In genomic region chr14:58701156-58701555, GRCh38 we compare ENCODE assay signal across 27 cellular contexts.
"Had no signal": no experiment of that assay in that cellular context is flagged by ENCODE, and none has a peak within 500 bp of the region (broad histone marks: within the 10 kb centered on the region; RNA-seq: fewer than 3 reads in every experiment).

No MANE protein-coding gene starts in this region.

- ATAC-seq: activated CD4-positive, CD25-positive, alpha-beta regulatory T cell treated with anti-CD3 and anti-CD28 coated beads, Interleukin-2, amount 50 U/mL, for 24 hours; body of pancreas; left lobe of liver; lower lobe of right lung; mucosa of descending colon; natural killer cell treated with Interleukin-12 subunit alpha and Interleukin-12 subunit beta and Interleukin-15 and Interleukin-18, amount 100 ng/mL, for 72 hours; stimulated activated effector memory CD8-positive, alpha-beta T cell treated with anti-CD3 and anti-CD28 coated beads, Interleukin-12 subunit alpha, Interleukin-12 subunit beta, amount 100 ng/mL, for 72 hours; stimulated activated naive CD8-positive, alpha-beta T cell treated with anti-CD3 and anti-CD28 coated beads, Interleukin-15, amount 100 ng/mL, for 72 hours had no signal

- H3K27me3 ChIP-seq: adrenal gland, body of pancreas, cardiac muscle cell, thyroid gland had no signal

- H3K27ac ChIP-seq: adrenal gland, body of pancreas, cardiac muscle cell, heart right ventricle, lower lobe of right lung, skin epidermis, thyroid gland, WERI-Rb-1 had no signal

- DNase-seq: activated CD4-positive, alpha-beta T cell treated with anti-CD3 and anti-CD28 coated beads for 48 hours; activated CD4-positive, alpha-beta T cell treated with anti-CD3 and anti-CD28 coated beads, Interleukin-2, amount 50 U/mL, for 48 hours; activated CD8-positive, alpha-beta memory T cell treated with anti-CD3 and anti-CD28 coated beads for 24 hours; activated effector memory CD4-positive, alpha-beta T cell treated with anti-CD3 and anti-CD28 coated beads, Interleukin-2, amount 50 U/mL, for 16 hours; activated naive CD4-positive, alpha-beta T cell treated with anti-CD3 and anti-CD28 coated beads for 36 hours; activated naive CD8-positive, alpha-beta T cell treated with anti-CD3 and anti-CD28 coated beads for 36 hours; aorta; body of pancreas; foreskin fibroblast; heart right ventricle; kidney glomerular epithelial cell; lower lobe of right lung; mucosa of descending colon; retina; stimulated activated CD4-positive, alpha-beta T cell treated with anti-CD3 and anti-CD28 coated beads, Interleukin-12 subunit alpha, Interleukin-12 subunit beta, amount 100 ng/mL, for 4 hours; stimulated activated CD4-positive, alpha-beta T cell treated with anti-CD3 and anti-CD28 coated beads, Interleukin-4, amount 100 ng/mL, for 1 hour; stimulated activated naive CD8-positive, alpha-beta T cell treated with anti-CD3 and anti-CD28 coated beads, Interleukin-15, amount 100 ng/mL, for 72 hours; T1000; thyroid gland; WERI-Rb-1 had no signal

- H3K4me3 ChIP-seq: adrenal gland, body of pancreas, cardiac muscle cell, heart right ventricle, lower lobe of right lung, mucosa of descending colon, skin epidermis, thyroid gland had no signal

- H3K9me3 ChIP-seq: adrenal gland, body of pancreas, heart right ventricle, lower lobe of right lung, mucosa of descending colon, thyroid gland had no signal

- H3K36me3 ChIP-seq: adrenal gland, cardiac muscle cell, heart right ventricle, lower lobe of right lung, thyroid gland, WERI-Rb-1 had no signal

- H3K4me1 ChIP-seq: body of pancreas, lower lobe of right lung had no signal
